In the genomic region with DNA sequence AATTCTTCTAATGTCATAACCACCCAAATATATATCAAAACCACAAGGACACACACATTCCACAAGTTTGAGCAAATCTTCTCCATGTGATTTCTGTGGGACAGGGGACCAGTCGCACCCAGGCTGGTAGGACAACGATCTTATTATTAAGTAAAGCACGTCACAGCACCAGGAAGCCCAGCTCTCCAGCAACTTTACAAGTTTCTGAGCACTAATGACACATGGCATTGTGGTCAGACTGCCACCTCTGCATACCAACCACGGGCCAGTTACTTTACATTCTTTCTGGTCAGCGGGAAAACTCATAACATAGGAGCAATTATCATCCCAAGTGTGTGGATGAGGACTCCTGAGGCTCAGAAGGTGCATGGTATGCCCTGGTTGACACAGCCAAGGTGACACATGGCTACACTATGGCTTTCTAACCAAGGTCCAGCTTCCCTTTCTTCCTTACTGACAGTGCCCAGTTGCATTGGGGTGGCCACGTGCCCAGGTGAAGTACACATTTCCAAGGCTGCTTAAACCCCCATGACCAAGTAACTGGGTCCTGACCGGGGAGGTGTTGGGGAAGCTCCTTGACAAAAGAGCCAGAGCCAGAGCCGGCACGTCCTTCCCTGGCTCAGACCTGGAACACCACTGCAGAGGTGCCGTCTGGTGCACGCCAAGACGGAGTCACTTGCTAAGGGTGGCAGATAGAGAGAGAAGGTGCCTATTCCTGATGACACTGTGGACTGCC, we compare ENCODE assay signal across 8 cellular contexts. TPM values are rescaled to one million over a fixed set of nuclear protein-coding genes. Genes with fewer than 3 reads are reported as not detected.
DNase-seq lines count a peak whose midpoint lies in the region; ATAC-seq, FAIRE-seq and TF ChIP-seq lines count a peak whose summit lies in the region.
"Had no signal": no experiment of that assay in that cellular context is flagged by ENCODE, and none has a peak within 500 bp of the region (broad histone marks: within the 10 kb centered on the region; RNA-seq: fewer than 3 reads in every experiment).

No MANE protein-coding gene starts in this region.

- H3K4me1 ChIP-seq in lower lobe of right lung: peaks cover 62% of the 10 kb centered on the region

- no peak for FAIRE-seq in urothelium cell line (lab: Jason Lieb, UNC)

- peak; percentile 87 to 90 for ATAC-seq in lower lobe of right lung
- no peak for ATAC-seq in GM18517 (IDR thresholded peaks at IDR 0.05; ENCODE audit: unreplicated experiment)

- no peaks in the 10 kb centered on the region for H3K9me3 ChIP-seq in lower lobe of right lung

- intact Hi-C loops in lower lobe of right lung (cut with DNase I): no loop called here

- H3K36me3 ChIP-seq in lower lobe of right lung: no peaks in the 10 kb centered on the region

- DNase-seq in LNCaP clone FGC (ENCODE audit: low read depth): peak; percentile 61
- no peak for DNase-seq in coronary artery (ENCODE audit: low spot score)
- no peak for DNase-seq in lower lobe of right lung
- DNase-seq in urothelium cell line (ENCODE audit: low spot score): peak; percentile 25
- no peak for DNase-seq in amniotic stem cell (lab: John Stamatoyannopoulos, UW)
- DNase-seq in NCI-H345 treated with DMSO at 0.1 percent for 48 hours (lab: John Stamatoyannopoulos, UW; ENCODE audit: unreplicated experiment): no peak
- DNase-seq: activated naive CD4-positive, alpha-beta T cell treated with anti-CD3 and anti-CD28 coated beads, Interleukin-2, amount 10 ng/mL, durations not matched to agents 7 days and 5 days had no signal

- peak overlapping the region; percentile 88 to 93 for H3K27ac ChIP-seq in coronary artery
- H3K27ac ChIP-seq in lower lobe of right lung: peak overlapping the region; percentile 81

- H3K4me3 ChIP-seq in LNCaP clone FGC (ENCODE audit: low read depth, low read length) (no peak overlapping the region), coronary artery (no peak overlapping the region), lower lobe of right lung (no peak overlapping the region)

- H3K27me3 ChIP-seq in lower lobe of right lung (ENCODE audit: low read depth): no peaks in the 10 kb centered on the region

- TF ChIP-seq CTCF in LNCaP clone FGC (IDR thresholded peaks at IDR 0.05; ENCODE audit: control insufficient read depth, extremely low read depth, insufficient read depth) (no peak), coronary artery (IDR thresholded peaks at IDR 0.05) (no peak), lower lobe of right lung (IDR thresholded peaks at IDR 0.05) (no peak)

RNA-seq across cellular contexts. Expression of a gene that starts 27.4 kb away (rescaled TPM):
- total RNA-seq in lower lobe of right lung: 26.1 TPM

Comparison
In these comparisons a context has a peak if more than half of its experiments do, and no peak if none do; other contexts are left out.
1. DNase-seq: peak in LNCaP clone FGC (single experiment) and urothelium cell line (single experiment); none in coronary artery (single experiment), lower lobe of right lung (single experiment), amniotic stem cell (single experiment) and NCI-H345 treated with DMSO at 0.1 percent for 48 hours (single experiment).